Comparison of ENCODE assay signal across 18 cellular contexts in the genomic region with DNA sequence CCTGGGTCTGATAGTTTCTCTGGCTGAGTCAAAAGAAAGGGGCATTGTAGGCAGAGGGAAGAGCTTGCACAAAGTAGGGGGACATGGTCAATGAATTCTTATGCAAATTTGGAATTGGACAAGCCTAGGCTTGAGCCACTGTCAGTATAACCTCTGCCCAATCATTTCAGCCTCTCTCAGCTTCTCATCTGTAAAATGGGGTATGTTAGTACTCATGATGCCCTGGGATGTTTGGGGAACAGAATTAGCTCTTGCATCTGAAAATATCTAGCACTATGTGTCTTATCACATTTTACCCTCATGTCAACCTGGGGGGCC.
"Had no signal": no experiment of that assay in that cellular context is flagged by ENCODE, and none has a peak within 500 bp of the region (broad histone marks: within the 10 kb centered on the region; RNA-seq: fewer than 3 reads in every experiment).

No MANE protein-coding gene starts in this region.

- H3K9me3 Mint-ChIP-seq: activated naive CD4-positive, alpha-beta T cell treated with anti-CD3 and anti-CD28 coated beads for 36 hours; activated T-helper 17 cell treated with anti-CD3 and anti-CD28 coated beads, Interleukin-2, amount 50 U/mL, for 72 hours had no signal

- H3K27ac ChIP-seq: SJCRH30, VCaP had no signal

- DNase-seq: activated CD4-positive, alpha-beta T cell treated with anti-CD3 and anti-CD28 coated beads for 4 hours; activated CD4-positive, alpha-beta T cell treated with anti-CD3 and anti-CD28 coated beads, Interleukin-2, amount 50 U/mL, for 48 hours; activated gamma-delta T cell; activated naive CD4-positive, alpha-beta T cell treated with anti-CD3 and anti-CD28 coated beads for 36 hours; activated T-cell treated with anti-CD3 and anti-CD28 coated beads for 4 hours; activated T-cell treated with anti-CD3 and anti-CD28 coated beads, Interleukin-2, amount 50 U/mL, for 48 hours; amygdala; MM.1S; NCI-H1694 treated with DMSO at 0.1 percent for 48 hours; Right ventricle myocardium superior; RPMI8226; SJCRH30; SK-N-SH; T-helper 1 cell had no signal

- H3K4me1 ChIP-seq: SJCRH30 had no signal

- H3K4me2 ChIP-seq: SK-N-SH had no signal

- H3K9ac ChIP-seq: SK-N-SH had no signal

- H3K36me3 ChIP-seq: SJCRH30 had no signal

- H3K27ac Mint-ChIP-seq: activated naive CD4-positive, alpha-beta T cell treated with anti-CD3 and anti-CD28 coated beads for 36 hours; activated naive CD8-positive, alpha-beta T cell; activated T-helper 17 cell treated with anti-CD3 and anti-CD28 coated beads, Interleukin-2, amount 50 U/mL, for 72 hours had no signal

- ATAC-seq: activated T-helper 17 cell treated with anti-CD3 and anti-CD28 coated beads, Interleukin-2, amount 50 U/mL, for 72 hours had no signal

- H3K4me3 ChIP-seq: SJCRH30 had no signal

- H3K4me3 Mint-ChIP-seq: activated naive CD4-positive, alpha-beta T cell treated with anti-CD3 and anti-CD28 coated beads for 36 hours; activated naive CD8-positive, alpha-beta T cell; activated T-helper 17 cell treated with anti-CD3 and anti-CD28 coated beads, Interleukin-2, amount 50 U/mL, for 72 hours; brain had no signal

- H3K9me3 ChIP-seq: SJCRH30, SK-N-SH had no signal

- H3K36me3 Mint-ChIP-seq: activated naive CD8-positive, alpha-beta T cell; brain had no signal
